14 cellular contexts compared by ENCODE assay signal in the genomic region with DNA sequence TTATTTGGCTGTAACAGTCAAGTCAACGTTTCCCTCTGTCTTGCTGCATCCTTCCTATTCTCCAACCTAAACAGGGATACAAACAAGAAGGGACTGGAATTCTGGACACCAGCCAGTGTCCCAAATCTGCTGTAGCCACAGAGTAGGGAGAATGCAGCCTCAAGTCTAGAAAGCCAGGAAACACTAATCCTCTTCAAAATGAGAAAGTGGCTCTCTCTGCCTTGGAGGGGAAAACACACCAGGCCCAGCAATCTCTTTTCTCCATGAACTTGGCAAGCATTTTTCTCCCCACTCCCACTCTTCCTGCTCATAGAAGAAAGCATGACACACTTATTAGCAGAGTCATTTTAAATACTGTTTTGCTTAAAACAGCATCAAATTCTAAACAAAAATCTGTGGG.
DNase-seq lines count a peak whose midpoint lies in the region; ATAC-seq and TF ChIP-seq lines count a peak whose summit lies in the region.
"Had no signal": no experiment of that assay in that cellular context is flagged by ENCODE, and none has a peak within 500 bp of the region (broad histone marks: within the 10 kb centered on the region; RNA-seq: fewer than 3 reads in every experiment).

No MANE protein-coding gene starts in this region.

- TF ChIP-seq POLR2A in heart left ventricle (IDR thresholded peaks at IDR 0.05) (no peak), esophagus muscularis mucosa (IDR thresholded peaks at IDR 0.05; ENCODE audit: low read depth) (no peak)

- no peak overlapping the region for H3K27ac ChIP-seq in GM23248
- peak overlapping the region in 6 of 12 donors; percentile 4 to 56 (median 46) for H3K27ac ChIP-seq in heart left ventricle
- no peak overlapping the region for H3K27ac ChIP-seq in esophagus muscularis mucosa (replicated peaks in 1 of 4)
- H3K27ac ChIP-seq: RWPE1 had no signal

- H4K20me1 ChIP-seq in GM23248 (ENCODE audit: insufficient read depth): no peaks in the 10 kb centered on the region

- in situ Hi-C loops in GM23248 (cut with MboI): no loop called here

- H3K4me1 ChIP-seq in GM23248 (ENCODE audit: insufficient read depth) (no peaks in the 10 kb centered on the region), heart left ventricle (peaks cover 0 to 14% (median 0%) of the 10 kb centered on the region in 12 donors), esophagus muscularis mucosa (no peaks in the 10 kb centered on the region)

- H3K4me3 Mint-ChIP-seq in mesothelial cell of epicardium: no peak overlapping the region
- H3K4me3 Mint-ChIP-seq: B cell; CD4-positive, CD25-positive, alpha-beta regulatory T cell; H9 had no signal

- no peak overlapping the region for H2AFZ ChIP-seq in GM23248

- intact Hi-C loops in heart left ventricle (cut with DNase I): no loop called here
- intact Hi-C loops in esophagus muscularis mucosa (cut with DNase I): no loop called here

- WGBS in GM23248 (ENCODE audit: low coverage in 1 of 2, low lambda C conversion rate in 2 of 2, missing lambda C conversion rate in 2 of 2), 2 experiments: 0 to 13% methylated on average over 1 of the region's 1 CpG
- WGBS in heart left ventricle, 4 donors: 23 to 47% (median 31%) methylated on average over 1 of the region's 1 CpG
- WGBS in esophagus muscularis mucosa: 43% methylated on average over 1 of the region's 1 CpG

- H3K4me2 ChIP-seq in GM23248 (ENCODE audit: unreplicated experiment): no peak overlapping the region

- no peaks in the 10 kb centered on the region for H3K27me3 Mint-ChIP-seq in mesothelial cell of epicardium (ENCODE audit: low read depth)
- H3K27me3 Mint-ChIP-seq: B cell; CD4-positive, CD25-positive, alpha-beta regulatory T cell had no signal

- no peaks in the 10 kb centered on the region for H3K9me3 Mint-ChIP-seq in mesothelial cell of epicardium
- H3K9me3 Mint-ChIP-seq: H9 had no signal

- H3K4me3 ChIP-seq in GM23248 (no peak overlapping the region), heart left ventricle (no peak overlapping the region), esophagus muscularis mucosa (no peak overlapping the region)

- no peaks in the 10 kb centered on the region for H3K9me2 ChIP-seq in GM23248 (ENCODE audit: insufficient read depth)

- H3K27me3 ChIP-seq in GM23248 (replicated peaks; ENCODE audit: insufficient read depth) (no peaks in the 10 kb centered on the region), heart left ventricle (no peaks in the 10 kb centered on the region), esophagus muscularis mucosa (no peaks in the 10 kb centered on the region)

- no peak overlapping the region for H3K9ac ChIP-seq in GM23248

- no peaks in the 10 kb centered on the region for H3K79me2 ChIP-seq in GM23248 (ENCODE audit: insufficient read depth)

- H3K36me3 Mint-ChIP-seq in mesothelial cell of epicardium: no peaks in the 10 kb centered on the region
- H3K36me3 Mint-ChIP-seq: CD4-positive, CD25-positive, alpha-beta regulatory T cell had no signal

- H3K36me3 ChIP-seq in GM23248 (ENCODE audit: low read depth) (no peaks in the 10 kb centered on the region), heart left ventricle (no peaks in the 10 kb centered on the region), esophagus muscularis mucosa (no peaks in the 10 kb centered on the region)

- DNase-seq in AG08395 (ENCODE audit: low spot score): peak; percentile 31
- DNase-seq in GM23248: peak; percentile 3
- peak in 3 of 5 donors; percentile 17 to 44 (median 27) for DNase-seq in heart left ventricle
- no peak for DNase-seq in mesothelial cell of epicardium (ENCODE audit: low spot score in 2 of 2, unreplicated experiment in 2 of 2)
- no peak for DNase-seq in esophagus muscularis mucosa (ENCODE audit: extremely low spot score)
- DNase-seq: CD4-positive, CD25-positive, alpha-beta regulatory T cell; H9; NCI-H187 treated with DMSO at 0.1 percent for 48 hours; NCI-H446; NCI-H69 had no signal

- peak overlapping the region; percentile 18 for H3K27ac Mint-ChIP-seq in mesothelial cell of epicardium
- H3K27ac Mint-ChIP-seq: B cell; CD4-positive, CD25-positive, alpha-beta regulatory T cell had no signal

- TF ChIP-seq CTCF in heart left ventricle (IDR thresholded peaks at IDR 0.05) (no peak), mesothelial cell of epicardium (IDR thresholded peaks at IDR 0.05; ENCODE audit: unreplicated experiment) (no peak), esophagus muscularis mucosa (IDR thresholded peaks at IDR 0.05) (no peak)

- ATAC-seq in heart left ventricle (peak in 3 of 4 donors; percentile 32 to 64 (median 63)), HG03196 (IDR thresholded peaks at IDR 0.05; ENCODE audit: unreplicated experiment) (no peak), HG03097 (IDR thresholded peaks at IDR 0.05; ENCODE audit: low FRiP score, unreplicated experiment) (no peak)

- no peaks in the 10 kb centered on the region for H3K9me3 ChIP-seq in GM23248 (ENCODE audit: low read depth)
- no peaks in the 10 kb centered on the region for H3K9me3 ChIP-seq in heart left ventricle
- no peaks in the 10 kb centered on the region for H3K9me3 ChIP-seq in esophagus muscularis mucosa

- peaks cover 7% of the 10 kb centered on the region for H3K4me1 Mint-ChIP-seq in mesothelial cell of epicardium
- H3K4me1 Mint-ChIP-seq: B cell; CD4-positive, CD25-positive, alpha-beta regulatory T cell had no signal

- no peaks in the 10 kb centered on the region for H3F3A ChIP-seq in GM23248 (ENCODE audit: insufficient read depth)

- TF ChIP-seq EP300 in esophagus muscularis mucosa (IDR thresholded peaks at IDR 0.05): no peak

Comparison
In these comparisons a context has a peak if more than half of its experiments do, and no peak if none do; other contexts are left out.
1. DNase-seq: peak in AG08395 (single experiment), GM23248 (single experiment) and heart left ventricle (3 of 5); none in mesothelial cell of epicardium (0 of 2) and esophagus muscularis mucosa (single experiment).
2. ATAC-seq: peak in heart left ventricle (3 of 4); none in HG03196 (single experiment) and HG03097 (single experiment).